ENCODE assay signal across 9 cellular contexts in genomic region chr17:63842540-63843386, GRCh38. TPM values are rescaled to one million over a fixed set of nuclear protein-coding genes. Genes with fewer than 3 reads are reported as not detected.
DNase-seq lines count a peak whose midpoint lies in the region; ATAC-seq, FAIRE-seq and TF ChIP-seq lines count a peak whose summit lies in the region.
"Had no signal": no experiment of that assay in that cellular context is flagged by ENCODE, and none has a peak within 500 bp of the region (broad histone marks: within the 10 kb centered on the region; RNA-seq: fewer than 3 reads in every experiment).

Gene SMARCD2 (minus strand): TSS chr17:63842685. CDS start chr17:63842674, 11 bp downstream.

- DNase-seq in AG09319 (ENCODE audit: extremely low read depth, low read depth) (peak; percentile 99), NCI-H446 treated with DMSO at 0.1 percent for 48 hours (lab: John Stamatoyannopoulos, UW) (peak; percentile 96), cerebellar nuclear complex (lab: John Stamatoyannopoulos, UW) (peak; percentile 76 to 90), keratinocyte (ENCODE audit: low read depth, low spot score) (peak; percentile 89)
- DNase-seq in activated CD4-positive, CD25-positive, alpha-beta regulatory T cell treated with anti-CD3 and anti-CD28 coated beads, Interleukin-2, amount 50 U/mL, for 72 hours = peak; percentile 99
- peak; percentile 98 to 99 for DNase-seq in stimulated activated CD4-positive, alpha-beta T cell treated with anti-CD3 and anti-CD28 coated beads, Interleukin-15, amount 100 ng/mL, for 1 hour (ENCODE audit: low read depth in 1 of 2, low spot score in 1 of 2)

- H3K9me1 ChIP-seq in keratinocyte (ENCODE audit: control insufficient read depth, extremely low read depth, insufficient read depth, low read length) = peaks cover 2% of the 10 kb centered on the region

- peak within 1 kb of the TSS; percentile 92 to 95 (median 94) for H3K4me3 ChIP-seq in keratinocyte (ENCODE audit: control insufficient read depth in 2 of 3, extremely low read depth in 1 of 3, insufficient read depth in 2 of 3, low read depth in 1 of 3, low read length in 3 of 3)

- H3K9ac ChIP-seq in keratinocyte (ENCODE audit: control insufficient read depth, extremely low read depth, insufficient read depth, low read length) = peak within 1 kb of the TSS; percentile 90

- FAIRE-seq in keratinocyte (lab: Jason Lieb, UNC) = peak; percentile 26
- FAIRE-seq: colon had no signal

- H4K20me1 ChIP-seq in keratinocyte (ENCODE audit: control insufficient read depth, extremely low read depth, insufficient read depth, low read length) = peaks cover 4% of the 10 kb centered on the region

- peaks cover 40% of the 10 kb centered on the region for H3K79me2 ChIP-seq in keratinocyte (ENCODE audit: control insufficient read depth, insufficient read depth, low read length)

- ATAC-seq in GM19043 (IDR thresholded peaks at IDR 0.05; ENCODE audit: low read depth, unreplicated experiment) = peak; percentile 60
- ATAC-seq in HG03378 (IDR thresholded peaks at IDR 0.05; ENCODE audit: unreplicated experiment) = peak; percentile 61

- no peaks in the 10 kb centered on the region for H3K9me3 ChIP-seq in keratinocyte (ENCODE audit: control insufficient read depth, low read depth, low read length)

- peaks cover 39% of the 10 kb centered on the region for H3K4me1 ChIP-seq in keratinocyte (ENCODE audit: control insufficient read depth, extremely low read depth, insufficient read depth, low read length)

- H3K27me3 ChIP-seq in keratinocyte (ENCODE audit: control insufficient read depth, extremely low read depth, insufficient read depth, low read length) = no peaks in the 10 kb centered on the region

- no peaks in the 10 kb centered on the region for H3K36me3 ChIP-seq in keratinocyte (ENCODE audit: control insufficient read depth in 2 of 2, extremely low read depth in 1 of 2, insufficient read depth in 2 of 2, low read length in 2 of 2)

- TF ChIP-seq CTCF in AG09319 (IDR thresholded peaks at IDR 0.05; ENCODE audit: low read depth, low read length) = no peak
- no peak for TF ChIP-seq CTCF in keratinocyte (optimal IDR thresholded peaks at IDR 0.05 in 1 of 3, IDR thresholded peaks at IDR 0.05 in 1 of 3, conservative IDR thresholded peaks at IDR 0.05 in 1 of 3; ENCODE audit: extremely low read depth in 1 of 3, insufficient read depth in 2 of 3, low read length in 3 of 3)

- peak within 1 kb of the TSS; percentile 80 for H3K27ac ChIP-seq in keratinocyte (ENCODE audit: control insufficient read depth, insufficient read depth, low read length)

- dilution Hi-C loops in keratinocyte (cut with MboI; ENCODE audit: extremely low pct_ligation_motif_present, low sequenced_read_pairs) = no loop called here

- peak within 1 kb of the TSS; percentile 100 for H3K4me2 ChIP-seq in keratinocyte (ENCODE audit: control insufficient read depth, extremely low read depth, insufficient read depth, low read depth, low read length)

- H2AFZ ChIP-seq in keratinocyte (ENCODE audit: control insufficient read depth, low read length) = peak within 1 kb of the TSS; percentile 81

RNA-seq across cellular contexts. Expression of gene SMARCD2, which starts in this region (rescaled TPM):
- 80.3 to 99.8 TPM (median 86.3 TPM) in 3 replicates for polyA plus RNA-seq in keratinocyte
- polyA plus RNA-seq in keratinocyte (2011; ENCODE audit: low read depth) = 40.3 TPM
- polyA plus RNA-seq in keratinocyte (2011; cell fraction: cytosol; rRNA removed) = 69.0 and 79.0 TPM in 2 replicates
- polyA plus RNA-seq in keratinocyte (2011; cell fraction: nucleus; rRNA removed) = 91.1 and 95.0 TPM in 2 replicates
- 70.5 and 75.3 TPM in 2 replicates for polyA plus RNA-seq in keratinocyte (2012; ENCODE audit: low replicate concordance)
- 113 to 179 TPM (median 177 TPM) in 3 replicates for polyA minus RNA-seq in keratinocyte
- 102 TPM for polyA minus RNA-seq in keratinocyte (2011; cell fraction: cytosol; rRNA and poly(A)+ RNA removed)
- 40.4 and 47.6 TPM in 2 replicates for polyA minus RNA-seq in keratinocyte (2011; cell fraction: nucleus; rRNA and poly(A)+ RNA removed)

Comparison
In these comparisons a context has a peak if more than half of its experiments do, and no peak if none do; other contexts are left out.
1. Peak in every context shown above with its lines: DNase-seq, ATAC-seq, H3K4me3 ChIP-seq and H3K27ac ChIP-seq.